Comparison of ENCODE assay signal across 14 cellular contexts in genomic region chr6:149756261-149756636, GRCh38.
"Had no signal": no experiment of that assay in that cellular context is flagged by ENCODE, and none has a peak within 500 bp of the region (broad histone marks: within the 10 kb centered on the region; RNA-seq: fewer than 3 reads in every experiment).

No MANE protein-coding gene starts in this region.

- H3K4me3 ChIP-seq: colonic mucosa, heart right ventricle, left lung, lung, smooth muscle cell had no signal

- H3K4me2 ChIP-seq: smooth muscle cell had no signal

- H3K9me3 ChIP-seq: colonic mucosa, heart right ventricle, left lung had no signal

- H3K4me1 Mint-ChIP-seq: nephron had no signal

- H3K27me3 Mint-ChIP-seq: naive B cell had no signal

- H3K4me1 ChIP-seq: colonic mucosa had no signal

- H3K36me3 ChIP-seq: colonic mucosa had no signal

- H3K4me3 Mint-ChIP-seq: immature natural killer cell, naive B cell, nephron had no signal

- H3K9me3 Mint-ChIP-seq: immature natural killer cell, naive B cell, nephron had no signal

- DNase-seq: colonic mucosa; effector CD8-positive, alpha-beta T cell; heart right ventricle; immature natural killer cell; left lung; mesenchymal stem cell; naive B cell; right cardiac atrium; stimulated activated CD4-positive, alpha-beta T cell treated with anti-CD3 and anti-CD28 coated beads, Interleukin-2, amount 100 ng/mL, for 48 hours; stimulated activated naive CD4-positive, alpha-beta T cell treated with Interleukin-2 at 50 U/mL for 16 hours; trophoblast cell had no signal

- H3K27me3 ChIP-seq: colonic mucosa, heart right ventricle, left lung had no signal

- H3K27ac ChIP-seq: colonic mucosa had no signal
